In genomic region chr7:84822941-84823510, GRCh38 we compare ENCODE assay signal across 28 cellular contexts.
"Had no signal": no experiment of that assay in that cellular context is flagged by ENCODE, and none has a peak within 500 bp of the region (broad histone marks: within the 10 kb centered on the region; RNA-seq: fewer than 3 reads in every experiment).

No MANE protein-coding gene starts in this region.

- H3K4me1 ChIP-seq: breast epithelium had no signal

- H3K36me3 ChIP-seq: breast epithelium had no signal

- H3K27me3 ChIP-seq: breast epithelium had no signal

- H3K4me3 Mint-ChIP-seq: activated B cell treated with CpG ODN at 0.5 μM for 24 hours; activated CD4-positive, alpha-beta T cell treated with anti-CD3 and anti-CD28 coated beads, Interleukin-2, amount 10 ng/mL, durations not matched to agents 24 days and 14 days; activated CD8-positive, alpha-beta memory T cell treated with anti-CD3 and anti-CD28 coated beads, Interleukin-2, amount 10 ng/mL, durations not matched to agents 7 days and 5 days; activated naive CD4-positive, alpha-beta T cell treated with anti-CD3 and anti-CD28 coated beads, Interleukin-2, amount 50 U/mL, for 24 hours; activated T-cell treated with anti-CD3 and anti-CD28 coated beads, Interleukin-2, amount 50 U/mL, for 24 hours; activated T-helper 1 cell treated with anti-CD3 and anti-CD28 coated beads, Interleukin-12 subunit alpha, Interleukin-12 subunit beta, Interleukin-2, Interleukin-4 antibody, amounts not matched to agents 30 ng/mL and 10 ng/mL and 1 ng/mL, durations not matched to agents 14 hours and 24 hours and 36 hours; T-cell had no signal

- DNase-seq: activated B cell treated with CpG ODN at 0.5 μM for 24 hours; activated CD4-positive, alpha-beta T cell treated with anti-CD3 and anti-CD28 coated beads for 1 hour; activated CD4-positive, alpha-beta T cell treated with anti-CD3 and anti-CD28 coated beads, Interleukin-2, amount 10 ng/mL, durations not matched to agents 24 days and 14 days; activated CD4-positive, alpha-beta T cell treated with anti-CD3 and anti-CD28 coated beads, Interleukin-2, amount 50 U/mL, for 48 hours; activated CD8-positive, alpha-beta memory T cell treated with anti-CD3 and anti-CD28 coated beads, Interleukin-2, amount 10 ng/mL, durations not matched to agents 7 days and 5 days; activated effector memory CD4-positive, alpha-beta T cell treated with Interleukin-2 at 50 U/mL for 16 hours; activated naive CD4-positive, alpha-beta T cell; activated T-cell treated with anti-CD3 and anti-CD28 coated beads, Interleukin-2, amount 50 U/mL, for 24 hours; aorta; caudate nucleus; cortex of kidney; MM.1S; NCI-H1092 treated with DMSO at 0.1 percent for 48 hours; NCI-H1436; NCI-H1694 treated with DMSO at 0.1 percent for 48 hours; NCI-H2029 treated with DMSO at 0.1 percent for 48 hours; NCI-H345; NCI-H510A treated with DMSO at 0.1 percent for 48 hours; NCI-H69; NK-92 treated with Interleukin-12 subunit alpha and Interleukin-12 subunit beta, amount 100 ng/mL, for 24 hours; PC-9; SHP77 treated with DMSO at 0.1 percent for 48 hours; T-cell; T-helper 2 cell; T1000 had no signal

- H3K27ac ChIP-seq: breast epithelium, PC-9 had no signal

- H3K27ac Mint-ChIP-seq: activated B cell treated with CpG ODN at 0.5 μM for 24 hours; activated CD4-positive, alpha-beta T cell treated with anti-CD3 and anti-CD28 coated beads, Interleukin-2, amount 10 ng/mL, durations not matched to agents 24 days and 14 days; activated CD8-positive, alpha-beta memory T cell treated with anti-CD3 and anti-CD28 coated beads, Interleukin-2, amount 10 ng/mL, durations not matched to agents 7 days and 5 days; activated naive CD4-positive, alpha-beta T cell treated with anti-CD3 and anti-CD28 coated beads, Interleukin-2, amount 50 U/mL, for 24 hours; activated T-cell treated with anti-CD3 and anti-CD28 coated beads, Interleukin-2, amount 50 U/mL, for 24 hours; activated T-helper 1 cell treated with anti-CD3 and anti-CD28 coated beads, Interleukin-12 subunit alpha, Interleukin-12 subunit beta, Interleukin-2, Interleukin-4 antibody, amounts not matched to agents 30 ng/mL and 10 ng/mL and 1 ng/mL, durations not matched to agents 14 hours and 24 hours and 36 hours; T-cell had no signal

- H3K27me3 Mint-ChIP-seq: activated B cell treated with CpG ODN at 0.5 μM for 24 hours; activated CD4-positive, alpha-beta T cell treated with anti-CD3 and anti-CD28 coated beads, Interleukin-2, amount 10 ng/mL, durations not matched to agents 24 days and 14 days; activated CD8-positive, alpha-beta memory T cell treated with anti-CD3 and anti-CD28 coated beads, Interleukin-2, amount 10 ng/mL, durations not matched to agents 7 days and 5 days; activated naive CD4-positive, alpha-beta T cell treated with anti-CD3 and anti-CD28 coated beads, Interleukin-2, amount 50 U/mL, for 24 hours; activated T-cell treated with anti-CD3 and anti-CD28 coated beads, Interleukin-2, amount 50 U/mL, for 24 hours; T-cell had no signal

- H3K4me3 ChIP-seq: breast epithelium, PC-9 had no signal

- ATAC-seq: activated CD8-positive, alpha-beta memory T cell treated with anti-CD3 and anti-CD28 coated beads, Interleukin-2, amount 10 ng/mL, durations not matched to agents 7 days and 5 days; T-cell had no signal

- H3K9me3 ChIP-seq: breast epithelium had no signal

- H3K36me3 Mint-ChIP-seq: activated CD8-positive, alpha-beta memory T cell treated with anti-CD3 and anti-CD28 coated beads, Interleukin-2, amount 10 ng/mL, durations not matched to agents 7 days and 5 days; activated naive CD4-positive, alpha-beta T cell treated with anti-CD3 and anti-CD28 coated beads, Interleukin-2, amount 50 U/mL, for 24 hours; T-cell had no signal

- H3K9me3 Mint-ChIP-seq: activated CD4-positive, alpha-beta T cell treated with anti-CD3 and anti-CD28 coated beads, Interleukin-2, amount 10 ng/mL, durations not matched to agents 24 days and 14 days; activated T-cell treated with anti-CD3 and anti-CD28 coated beads, Interleukin-2, amount 50 U/mL, for 24 hours; activated T-helper 1 cell treated with anti-CD3 and anti-CD28 coated beads, Interleukin-12 subunit alpha, Interleukin-12 subunit beta, Interleukin-2, Interleukin-4 antibody, amounts not matched to agents 30 ng/mL and 10 ng/mL and 1 ng/mL, durations not matched to agents 14 hours and 24 hours and 36 hours had no signal

- H3K4me1 Mint-ChIP-seq: activated B cell treated with CpG ODN at 0.5 μM for 24 hours; activated CD4-positive, alpha-beta T cell treated with anti-CD3 and anti-CD28 coated beads, Interleukin-2, amount 10 ng/mL, durations not matched to agents 24 days and 14 days; activated CD8-positive, alpha-beta memory T cell treated with anti-CD3 and anti-CD28 coated beads, Interleukin-2, amount 10 ng/mL, durations not matched to agents 7 days and 5 days; activated naive CD4-positive, alpha-beta T cell treated with anti-CD3 and anti-CD28 coated beads, Interleukin-2, amount 50 U/mL, for 24 hours; T-cell had no signal
